22 cellular contexts compared by ENCODE assay signal in the genomic region with DNA sequence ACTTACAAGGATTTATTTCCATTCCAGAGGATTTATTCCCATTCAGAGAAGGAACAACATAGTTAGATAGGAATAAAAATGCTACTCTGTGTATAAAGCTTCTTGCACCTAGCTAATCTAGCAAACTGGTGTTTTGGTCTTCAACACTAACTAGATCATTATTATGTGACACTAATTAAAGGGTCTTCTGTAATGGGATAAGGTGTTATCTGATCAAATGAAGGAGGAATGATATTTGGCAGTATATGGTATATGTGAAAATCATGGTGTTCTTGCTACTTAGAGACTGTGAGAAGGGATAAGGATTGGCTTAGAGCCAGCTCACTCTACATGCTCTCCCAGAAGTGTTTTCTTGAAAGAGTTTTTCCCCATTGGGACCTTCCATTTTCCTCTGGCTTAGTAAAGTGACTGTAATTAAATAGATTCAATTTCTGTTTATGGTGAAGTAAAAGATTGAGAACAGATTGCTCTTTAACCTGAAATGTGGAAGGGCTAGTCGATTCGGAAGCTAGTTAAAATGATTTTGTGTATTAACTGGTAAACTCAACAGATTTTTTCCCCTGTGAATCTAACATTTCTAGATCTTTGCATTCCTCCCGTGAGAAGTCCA.
DNase-seq lines count a peak whose midpoint lies in the region; ATAC-seq, FAIRE-seq and TF ChIP-seq lines count a peak whose summit lies in the region.
"Had no signal": no experiment of that assay in that cellular context is flagged by ENCODE, and none has a peak within 500 bp of the region (broad histone marks: within the 10 kb centered on the region; RNA-seq: fewer than 3 reads in every experiment).

No MANE protein-coding gene starts in this region.

- H3K9me3 ChIP-seq in K562 (replicated peaks; ENCODE audit: control insufficient read depth, insufficient read depth, low read depth, low read length) = no peaks in the 10 kb centered on the region
- H3K9me3 ChIP-seq: BE2C, breast epithelium, esophagus muscularis mucosa, pancreas, suprapubic skin had no signal

- H3K9me1 ChIP-seq in K562 (ENCODE audit: control insufficient read depth, insufficient read depth, low read length) = no peaks in the 10 kb centered on the region

- H3K4me2 ChIP-seq in K562 (ENCODE audit: insufficient read depth, low read length) = no peak overlapping the region

- no peak overlapping the region for H3K27ac ChIP-seq in K562 (ENCODE audit: extremely low read depth, low read depth, low read length)
- H3K27ac ChIP-seq: pancreas, suprapubic skin had no signal

- H3K36me3 Mint-ChIP-seq in mesothelial cell of epicardium = no peaks in the 10 kb centered on the region
- H3K36me3 Mint-ChIP-seq in Calu3 (ENCODE audit: insufficient read depth, unreplicated experiment) = no peaks in the 10 kb centered on the region
- H3K36me3 Mint-ChIP-seq: activated naive CD8-positive, alpha-beta T cell treated with anti-CD3 and anti-CD28 coated beads, Interleukin-2, amount 10 ng/mL, durations not matched to agents 7 days and 5 days had no signal

- CTCF ChIA-PET in K562 (lab: Yijun Ruan, JAX; ENCODE audit: low intra/inter-chr PET ratio) (no interaction called here), Calu3 (lab: Charles Lee) (no interaction called here)

- BruUV-seq in K562 (replicated peaks; lab: Mats Ljungman, UMichigan) (no TSS peak), Calu3 (replicated peaks; lab: Mats Ljungman, UMichigan) (no TSS peak)

- intact Hi-C loops in K562 (cut with micrococcal nuclease) = no loop called here
- intact Hi-C loops in Calu3 (cut with micrococcal nuclease; ENCODE audit: unreplicated experiment) = no loop called here

- H2AFZ ChIP-seq in K562 (ENCODE audit: low read depth, low read length) = no peak overlapping the region

- TF ChIP-seq POLR2A in K562 (conservative IDR thresholded peaks at IDR 0.05) = no peak

- H3K36me3 ChIP-seq in K562 (ENCODE audit: control insufficient read depth, insufficient read depth, low read length) = no peaks in the 10 kb centered on the region
- H3K36me3 ChIP-seq: BE2C, breast epithelium, esophagus muscularis mucosa, pancreas, suprapubic skin had no signal

- no peaks in the 10 kb centered on the region for H3K27me3 Mint-ChIP-seq in mesothelial cell of epicardium (ENCODE audit: low read depth)
- H3K27me3 Mint-ChIP-seq in Calu3 (ENCODE audit: unreplicated experiment) = no peaks in the 10 kb centered on the region

- H3K9ac ChIP-seq in K562 (ENCODE audit: insufficient read depth in 1 of 2, low read depth in 2 of 2, low read length in 2 of 2) = no peak overlapping the region

- no peak for TF ChIP-seq RAD21 in K562 (CRISPR knock-in tag; conservative IDR thresholded peaks at IDR 0.05 in 1 of 2, IDR thresholded peaks at IDR 0.05 in 1 of 2)

- no peaks in the 10 kb centered on the region for H3K4me1 ChIP-seq in K562 (replicated peaks in 1 of 2; ENCODE audit: control insufficient read depth in 2 of 2, insufficient read depth in 2 of 2, low read length in 2 of 2)
- H3K4me1 ChIP-seq: breast epithelium had no signal

- no peak overlapping the region for H3K4me3 Mint-ChIP-seq in mesothelial cell of epicardium
- H3K4me3 Mint-ChIP-seq in Calu3 (ENCODE audit: low read depth, unreplicated experiment) = no peak overlapping the region
- H3K4me3 Mint-ChIP-seq: activated B cell treated with CpG ODN at 0.5 μM for 24 hours; activated naive CD8-positive, alpha-beta T cell treated with anti-CD3 and anti-CD28 coated beads, Interleukin-2, amount 10 ng/mL, durations not matched to agents 7 days and 5 days; activated T-helper 1 cell treated with anti-CD3 and anti-CD28 coated beads, Interleukin-12 subunit alpha, Interleukin-12 subunit beta, Interleukin-2, Interleukin-4 antibody, amounts not matched to agents 30 ng/mL and 10 ng/mL and 1 ng/mL, durations not matched to agents 14 hours and 24 hours and 36 hours; T-helper 17 cell had no signal

- TF ChIP-seq CTCF in K562 (IDR thresholded peaks at IDR 0.05 in 2 of 3, conservative IDR thresholded peaks at IDR 0.05 in 1 of 3; ENCODE audit: insufficient read depth in 2 of 3, low read depth in 1 of 3, low read length in 3 of 3) (no peak), mesothelial cell of epicardium (IDR thresholded peaks at IDR 0.05; ENCODE audit: unreplicated experiment) (no peak), Calu3 (IDR thresholded peaks at IDR 0.05; ENCODE audit: unreplicated experiment) (no peak)

- POLR2A ChIA-PET in K562 (lab: Yijun Ruan, JAX) = interaction anchor here (1.1 kb wide), 1 partner anchor 10 kb away, joined by 3 read pairs; no protein-coding TSS in a partner anchor

- H3K4me3 ChIP-seq in K562 = no peak overlapping the region
- H3K4me3 ChIP-seq: pancreas, suprapubic skin had no signal

- 0% methylated on average over 3 of the region's 3 CpGs for WGBS in K562 (ENCODE audit: insufficient coverage, low coverage, missing lambda C conversion rate)

- TF ChIP-seq EP300 in K562 (IDR thresholded peaks at IDR 0.05; ENCODE audit: low read length) = no peak

- no peaks in the 10 kb centered on the region for H4K20me1 ChIP-seq in K562 (replicated peaks; ENCODE audit: control insufficient read depth, insufficient read depth, low read length)

- ATAC-seq in K562 (no peak), GM21529 (IDR thresholded peaks at IDR 0.05; ENCODE audit: unreplicated experiment) (no peak)
- ATAC-seq: T-helper 17 cell had no signal

- H3K27ac Mint-ChIP-seq in mesothelial cell of epicardium (peak overlapping the region; percentile 91), Calu3 (ENCODE audit: unreplicated experiment) (no peak overlapping the region)
- H3K27ac Mint-ChIP-seq: activated B cell treated with CpG ODN at 0.5 μM for 24 hours; activated naive CD8-positive, alpha-beta T cell treated with anti-CD3 and anti-CD28 coated beads, Interleukin-2, amount 10 ng/mL, durations not matched to agents 7 days and 5 days; activated T-helper 1 cell treated with anti-CD3 and anti-CD28 coated beads, Interleukin-12 subunit alpha, Interleukin-12 subunit beta, Interleukin-2, Interleukin-4 antibody, amounts not matched to agents 30 ng/mL and 10 ng/mL and 1 ng/mL, durations not matched to agents 14 hours and 24 hours and 36 hours; T-helper 17 cell had no signal

- H3K9me3 Mint-ChIP-seq in mesothelial cell of epicardium (no peaks in the 10 kb centered on the region), Calu3 (ENCODE audit: low read depth, unreplicated experiment) (no peaks in the 10 kb centered on the region)
- H3K9me3 Mint-ChIP-seq: activated B cell treated with CpG ODN at 0.5 μM for 24 hours; activated naive CD8-positive, alpha-beta T cell treated with anti-CD3 and anti-CD28 coated beads, Interleukin-2, amount 10 ng/mL, durations not matched to agents 7 days and 5 days; activated T-helper 1 cell treated with anti-CD3 and anti-CD28 coated beads, Interleukin-12 subunit alpha, Interleukin-12 subunit beta, Interleukin-2, Interleukin-4 antibody, amounts not matched to agents 30 ng/mL and 10 ng/mL and 1 ng/mL, durations not matched to agents 14 hours and 24 hours and 36 hours had no signal

- H3K79me2 ChIP-seq in K562 (ENCODE audit: control insufficient read depth, insufficient read depth, low read length) = no peaks in the 10 kb centered on the region

- H3K4me1 Mint-ChIP-seq in mesothelial cell of epicardium (peaks cover 71% of the 10 kb centered on the region), Calu3 (ENCODE audit: low read depth, unreplicated experiment) (peaks cover 37% of the 10 kb centered on the region)
- H3K4me1 Mint-ChIP-seq: activated B cell treated with CpG ODN at 0.5 μM for 24 hours had no signal

- no peak for FAIRE-seq in K562 (lab: Jason Lieb, UNC)
- FAIRE-seq: D721Med, pancreas had no signal

- in situ Hi-C loops in K562 (cut with MboI) = no loop called here

- DNase-seq in DMS 273 treated with DMSO at 0.1 percent for 48 hours (lab: John Stamatoyannopoulos, UW) (peak; percentile 78), NCI-H128 (lab: John Stamatoyannopoulos, UW; ENCODE audit: unreplicated experiment) (peak; percentile 36), K562 (ENCODE audit: extremely low read depth in 1 of 4, low spot score in 3 of 4) (no peak), mesothelial cell of epicardium (ENCODE audit: low spot score in 2 of 2, unreplicated experiment in 2 of 2) (no peak), Calu3 (no peak), NCI-H345 treated with DMSO at 0.1 percent for 48 hours (lab: John Stamatoyannopoulos, UW; ENCODE audit: unreplicated experiment) (no peak)
- DNase-seq: activated B cell treated with CpG ODN at 0.5 μM for 24 hours; activated CD8-positive, alpha-beta memory T cell treated with anti-CD3 and anti-CD28 coated beads for 24 hours; activated naive CD8-positive, alpha-beta T cell treated with anti-CD3 and anti-CD28 coated beads, Interleukin-2, amount 10 ng/mL, durations not matched to agents 7 days and 5 days; BE2C; MM.1S; NCI-H2081 treated with DMSO at 0.1 percent for 48 hours; pancreas; SIG-M5; stimulated activated CD4-positive, alpha-beta T cell treated with anti-CD3 and anti-CD28 coated beads, Interleukin-4, amount 100 ng/mL, for 1 hour; T-helper 17 cell had no signal

- H3K27me3 ChIP-seq in K562 (ENCODE audit: control insufficient read depth in 2 of 2, insufficient read depth in 2 of 2, low read length in 2 of 2) = peaks cover 0 to 3% of the 10 kb centered on the region in 2 experiments; a peak in 2 of 5 replicates
- H3K27me3 ChIP-seq: BE2C, breast epithelium, esophagus muscularis mucosa, pancreas, suprapubic skin had no signal

TF ChIP-seq in K562, 482 proteins besides CTCF, POLR2A, EP300 and RAD21:
- TF ChIP-seq POLR3G (IDR thresholded peaks at IDR 0.05; ENCODE audit: extremely low read depth, insufficient read length, insufficient replicate concordance) = no peak
- TF ChIP-seq NFIC (IDR thresholded peaks at IDR 0.05) = peak; percentile 48; the same call in 1 of the 2 replicates

Comparison
In these comparisons a context has a peak if more than half of its experiments do, and no peak if none do; other contexts are left out.
1. DNase-seq: peak in DMS 273 treated with DMSO at 0.1 percent for 48 hours (single experiment) and NCI-H128 (single experiment); none in K562 (0 of 4), mesothelial cell of epicardium (0 of 2), Calu3 (single experiment) and NCI-H345 treated with DMSO at 0.1 percent for 48 hours (single experiment).